15 cellular contexts compared by ENCODE assay signal in the genomic region with DNA sequence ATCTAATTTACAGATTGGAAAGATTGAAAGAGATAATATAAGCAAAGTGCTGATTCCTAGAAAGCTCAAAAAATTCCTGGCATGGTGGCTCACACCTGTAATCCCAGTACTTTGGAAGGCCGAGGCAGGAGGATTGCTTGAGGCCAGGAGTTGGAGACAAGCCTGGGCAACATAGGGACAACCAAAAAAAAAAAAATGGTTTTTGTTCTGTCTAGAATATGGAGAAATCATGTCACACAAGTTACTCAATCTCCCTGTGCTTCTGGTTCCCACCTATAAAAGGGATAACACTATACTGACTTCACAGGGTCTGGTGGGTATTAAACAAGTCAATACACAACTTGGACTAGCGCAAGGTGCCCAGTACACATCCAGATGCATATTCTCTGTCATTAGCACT.
"Had no signal": no experiment of that assay in that cellular context is flagged by ENCODE, and none has a peak within 500 bp of the region (broad histone marks: within the 10 kb centered on the region; RNA-seq: fewer than 3 reads in every experiment).

No MANE protein-coding gene starts in this region.

- H3K36me3 ChIP-seq: esophagus squamous epithelium, left lung, upper lobe of right lung had no signal

- H3K27ac Mint-ChIP-seq: nephron, T-cell had no signal

- H3K27me3 ChIP-seq: esophagus squamous epithelium, hepatocyte, left lung, upper lobe of right lung had no signal

- DNase-seq: activated CD4-positive, alpha-beta T cell treated with anti-CD3 and anti-CD28 coated beads for 1 hour; activated CD4-positive, alpha-beta T cell treated with anti-CD3 and anti-CD28 coated beads, Interleukin-2, amount 50 U/mL, for 4 hours; activated naive CD4-positive, alpha-beta T cell treated with Interleukin-2 at 50 U/mL for 16 hours; activated T-cell treated with anti-CD3 and anti-CD28 coated beads for 4 hours; esophagus squamous epithelium; islet precursor cell; left lung; mesendoderm; stimulated activated CD4-positive, alpha-beta T cell treated with anti-CD3 and anti-CD28 coated beads, Interleukin-2, amount 100 ng/mL, for 48 hours; T-cell; T-helper 9 cell; upper lobe of right lung had no signal

- H3K9me3 Mint-ChIP-seq: nephron; stimulated activated naive CD8-positive, alpha-beta T cell treated with anti-CD3 and anti-CD28 coated beads, Interleukin-15, Interleukin-2, amounts not matched to agents 100 ng/mL and 50 ng/mL, for 24 hours; T-cell had no signal

- H3K4me3 Mint-ChIP-seq: nephron; stimulated activated naive CD8-positive, alpha-beta T cell treated with anti-CD3 and anti-CD28 coated beads, Interleukin-15, Interleukin-2, amounts not matched to agents 100 ng/mL and 50 ng/mL, for 24 hours; T-cell had no signal

- H3K27me3 Mint-ChIP-seq: stimulated activated naive CD8-positive, alpha-beta T cell treated with anti-CD3 and anti-CD28 coated beads, Interleukin-15, Interleukin-2, amounts not matched to agents 100 ng/mL and 50 ng/mL, for 24 hours; T-cell had no signal

- ATAC-seq: left lung, T-cell had no signal

- H3K27ac ChIP-seq: upper lobe of right lung had no signal

- H3K4me3 ChIP-seq: esophagus squamous epithelium, hepatocyte, left lung, upper lobe of right lung had no signal

- H3K9me3 ChIP-seq: esophagus squamous epithelium, left lung, upper lobe of right lung had no signal

- H3K4me2 ChIP-seq: hepatocyte had no signal

- H2AFZ ChIP-seq: hepatocyte had no signal
